In genomic region chr9:128169492-128169891, GRCh38 we compare ENCODE assay signal across 16 cellular contexts. TPM values are rescaled to one million over a fixed set of nuclear protein-coding genes. Genes with fewer than 3 reads are reported as not detected.
"Had no signal": no experiment of that assay in that cellular context is flagged by ENCODE, and none has a peak within 500 bp of the region (broad histone marks: within the 10 kb centered on the region; RNA-seq: fewer than 3 reads in every experiment).

No MANE protein-coding gene starts in this region.

- H3K27ac Mint-ChIP-seq: activated CD4-positive, alpha-beta memory T cell treated with anti-CD3 and anti-CD28 coated beads for 36 hours; mesothelial cell of epicardium; T-helper 2 cell treated with Interferon-gamma antibody and Interleukin-4, amounts not matched to agents 5 μg/mL and 100 μg/mL, for 36 hours had no signal

- H3K27me3 Mint-ChIP-seq: activated CD4-positive, alpha-beta memory T cell treated with anti-CD3 and anti-CD28 coated beads for 36 hours had no signal

- H3K4me1 ChIP-seq: gastroesophageal sphincter, lower lobe of right lung had no signal

- H3K9me3 ChIP-seq: gastroesophageal sphincter, lower lobe of right lung, neutrophil had no signal

- H3K4me3 ChIP-seq: gastroesophageal sphincter, lower lobe of right lung had no signal

- DNase-seq: activated CD4-positive, alpha-beta memory T cell treated with anti-CD3 and anti-CD28 coated beads for 36 hours; activated CD4-positive, CD25-positive, alpha-beta regulatory T cell treated with anti-CD3 and anti-CD28 coated beads, Interleukin-2, amount 50 U/mL, for 72 hours; activated CD8-positive, alpha-beta memory T cell treated with anti-CD3 and anti-CD28 coated beads, Interleukin-2, amount 50 U/mL, for 4 hours; activated T-cell treated with anti-CD3 and anti-CD28 coated beads, Interleukin-2, amount 50 U/mL, for 72 hours; cortex of kidney; effector memory CD4-positive, alpha-beta T cell; lower lobe of right lung; stimulated activated CD4-positive, alpha-beta T cell treated with anti-CD3 and anti-CD28 coated beads, Interleukin-2, amount 100 ng/mL, for 24 hours; stimulated activated naive CD4-positive, alpha-beta T cell; trophoblast cell had no signal

- H3K9me3 Mint-ChIP-seq: activated CD4-positive, alpha-beta memory T cell treated with anti-CD3 and anti-CD28 coated beads for 36 hours; activated T-cell treated with anti-CD3 and anti-CD28 coated beads, Interleukin-2, amount 50 U/mL, for 72 hours; mesothelial cell of epicardium; T-helper 2 cell treated with Interferon-gamma antibody and Interleukin-4, amounts not matched to agents 5 μg/mL and 100 μg/mL, for 36 hours had no signal

- H3K27me3 ChIP-seq: gastroesophageal sphincter, neutrophil had no signal

- ATAC-seq: activated T-cell treated with anti-CD3 and anti-CD28 coated beads, Interleukin-2, amount 50 U/mL, for 72 hours; gastroesophageal sphincter; right cardiac atrium had no signal

- H3K4me1 Mint-ChIP-seq: mesothelial cell of epicardium had no signal

- H3K27ac ChIP-seq: epithelial cell of prostate, gastroesophageal sphincter, lower lobe of right lung, neutrophil had no signal

- H3K4me3 Mint-ChIP-seq: activated CD4-positive, alpha-beta memory T cell treated with anti-CD3 and anti-CD28 coated beads for 36 hours; activated T-cell treated with anti-CD3 and anti-CD28 coated beads, Interleukin-2, amount 50 U/mL, for 72 hours; mesothelial cell of epicardium; T-helper 2 cell treated with Interferon-gamma antibody and Interleukin-4, amounts not matched to agents 5 μg/mL and 100 μg/mL, for 36 hours had no signal

RNA-seq across cellular contexts. Expression of gene LCN2, which starts 20.2 kb away (rescaled TPM):
- total RNA-seq: activated CD4-positive, alpha-beta memory T cell treated with anti-CD3 and anti-CD28 coated beads for 36 hours; activated T-cell treated with anti-CD3 and anti-CD28 coated beads, Interleukin-2, amount 50 U/mL, for 72 hours; mesothelial cell of epicardium; right cardiac atrium had no signal
